8 cellular contexts compared by ENCODE assay signal in genomic region chr10:52308251-52309031, GRCh38. TPM values are rescaled to one million over a fixed set of nuclear protein-coding genes. Genes with fewer than 3 reads are reported as not detected.
DNase-seq lines count a peak whose midpoint lies in the region; ATAC-seq and TF ChIP-seq lines count a peak whose summit lies in the region.

No MANE protein-coding gene starts in this region.

- H3K4me2 ChIP-seq in parathyroid adenoma (ENCODE audit: low read length): peak overlapping the region; percentile 69

- no peak overlapping the region for H3K27ac Mint-ChIP-seq in T-helper 2 cell treated with Interferon-gamma antibody and Interleukin-4, amounts not matched to agents 5 μg/mL and 100 μg/mL, for 36 hours

- H3K79me2 ChIP-seq in parathyroid adenoma: no peaks in the 10 kb centered on the region

- peak; percentile 86 for ATAC-seq in GM18505 (IDR thresholded peaks at IDR 0.05; ENCODE audit: unreplicated experiment)
- ATAC-seq in HG02884 (IDR thresholded peaks at IDR 0.05; ENCODE audit: unreplicated experiment): peak; percentile 83
- peak; percentile 94 for ATAC-seq in left ventricle myocardium superior

- intact Hi-C loops in left ventricle myocardium superior (cut with micrococcal nuclease): loop anchor here (2.0 kb wide), 1 partner anchor 180 kb away; no protein-coding TSS in a partner anchor

- TF ChIP-seq CTCF in parathyroid adenoma (IDR thresholded peaks at IDR 0.05): peak; percentile 72

- peaks cover 45% of the 10 kb centered on the region for H3K27me3 Mint-ChIP-seq in T-helper 2 cell treated with Interferon-gamma antibody and Interleukin-4, amounts not matched to agents 5 μg/mL and 100 μg/mL, for 36 hours (ENCODE audit: low read depth)

- H3K4me3 Mint-ChIP-seq in T-helper 2 cell treated with Interferon-gamma antibody and Interleukin-4, amounts not matched to agents 5 μg/mL and 100 μg/mL, for 36 hours: no peak overlapping the region

- no peaks in the 10 kb centered on the region for H3K36me3 Mint-ChIP-seq in T-helper 2 cell treated with Interferon-gamma antibody and Interleukin-4, amounts not matched to agents 5 μg/mL and 100 μg/mL, for 36 hours (ENCODE audit: low read depth)

- no peaks in the 10 kb centered on the region for H3K36me3 ChIP-seq in parathyroid adenoma (ENCODE audit: control insufficient read depth, insufficient read depth, low read length)

- H3K4me1 ChIP-seq in parathyroid adenoma: peaks cover under 1% of the 10 kb centered on the region

- no peak overlapping the region for H3K27ac ChIP-seq in parathyroid adenoma

- H3K9me3 ChIP-seq in parathyroid adenoma (ENCODE audit: control insufficient read depth, low read length): no peaks in the 10 kb centered on the region

- no peaks in the 10 kb centered on the region for H3K27me3 ChIP-seq in parathyroid adenoma (ENCODE audit: control insufficient read depth, insufficient read depth, low read length)

- DNase-seq in Ammon's horn (ENCODE audit: low spot score) (peak; percentile 88), NCI-H2227 treated with DMSO at 0.1 percent for 48 hours (lab: John Stamatoyannopoulos, UW) (peak; percentile 76), amniotic epithelial cell (ENCODE audit: low read depth) (peak; percentile 78), left ventricle myocardium superior (peak; percentile 66)
- no peak for DNase-seq in T-helper 2 cell treated with Interferon-gamma antibody and Interleukin-4, amounts not matched to agents 5 μg/mL and 100 μg/mL, for 36 hours (ENCODE audit: low spot score)

- peak overlapping the region; percentile 74 for H2AFZ ChIP-seq in parathyroid adenoma

- no peak for TF ChIP-seq POLR2A in GM18505 (IDR thresholded peaks at IDR 0.05; ENCODE audit: borderline replicate concordance, extremely low read depth, insufficient read depth, insufficient read length)

- H3K4me1 Mint-ChIP-seq in T-helper 2 cell treated with Interferon-gamma antibody and Interleukin-4, amounts not matched to agents 5 μg/mL and 100 μg/mL, for 36 hours (ENCODE audit: low read depth): peaks cover 2% of the 10 kb centered on the region

- no peaks in the 10 kb centered on the region for H3K9me3 Mint-ChIP-seq in T-helper 2 cell treated with Interferon-gamma antibody and Interleukin-4, amounts not matched to agents 5 μg/mL and 100 μg/mL, for 36 hours

- H3K4me3 ChIP-seq in parathyroid adenoma (ENCODE audit: low read depth, low read length): peak overlapping the region; percentile 42

- no peak overlapping the region for H3K9ac ChIP-seq in parathyroid adenoma

RNA-seq across cellular contexts. Expression of gene DKK1, which starts 5.6 kb away (rescaled TPM):
- total RNA-seq in left ventricle myocardium superior: not detected
